Comparison of ENCODE assay signal across 21 cellular contexts in the genomic region with DNA sequence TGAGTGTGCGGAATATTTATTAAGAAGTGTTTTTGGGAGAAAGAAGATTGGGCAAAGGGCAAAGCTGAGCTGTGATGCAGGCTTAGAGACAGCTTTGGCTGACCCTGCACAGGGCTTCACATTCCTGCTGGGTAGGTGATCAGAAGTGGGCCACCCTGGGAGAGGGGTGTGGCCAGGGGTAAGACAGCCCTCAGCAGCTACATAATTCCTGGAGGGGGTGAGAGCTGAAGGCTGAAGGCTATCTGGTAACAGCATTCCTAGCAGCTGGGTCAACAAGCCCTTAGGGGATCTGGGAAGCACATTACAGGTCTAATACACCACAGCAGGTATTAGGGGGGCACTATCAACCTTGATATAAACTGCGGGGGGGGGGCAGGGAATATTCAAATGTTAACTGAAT. TPM values are rescaled to one million over a fixed set of nuclear protein-coding genes. Genes with fewer than 3 reads are reported as not detected.
DNase-seq lines count a peak whose midpoint lies in the region; ATAC-seq and TF ChIP-seq lines count a peak whose summit lies in the region.
"Had no signal": no experiment of that assay in that cellular context is flagged by ENCODE, and none has a peak within 500 bp of the region (broad histone marks: within the 10 kb centered on the region; RNA-seq: fewer than 3 reads in every experiment).

No MANE protein-coding gene starts in this region.

- H3K9me3 ChIP-seq in H9 (ENCODE audit: control insufficient read depth, low read depth, low read length): no peaks in the 10 kb centered on the region
- H3K9me3 ChIP-seq in NT2/D1 (ENCODE audit: insufficient read depth, low read length): peaks cover 13% of the 10 kb centered on the region
- peaks cover 8% of the 10 kb centered on the region for H3K9me3 ChIP-seq in endodermal cell (ENCODE audit: control insufficient read depth, low read length)
- H3K9me3 ChIP-seq in gastrocnemius medialis: no peaks in the 10 kb centered on the region
- H3K9me3 ChIP-seq: SK-N-SH had no signal

- H4K8ac ChIP-seq in H9 (replicated peaks; ENCODE audit: insufficient read length, low read depth, low read length): no peak overlapping the region
- H4K8ac ChIP-seq in mesendoderm (ENCODE audit: low read depth, low read length): no peak overlapping the region

- DNase-seq in H9 (peak; percentile 41), NT2/D1 (ENCODE audit: low read depth, low spot score) (peak; percentile 5), endodermal cell (peak; percentile 70), mesendoderm (peak; percentile 63), gastrocnemius medialis (no peak)
- DNase-seq: ACHN; CD8-positive, alpha-beta memory T cell; DMS53; H7; IMR-90; Karpas-422; MM.1S; NCI-H1092 treated with DMSO at 0.1 percent for 48 hours; NCI-H1694; NCI-H510A; Right ventricle myocardium superior; SK-N-SH had no signal

- H3K79me2 ChIP-seq in H9 (ENCODE audit: insufficient read depth, low read length): no peaks in the 10 kb centered on the region
- H3K79me2 ChIP-seq in mesendoderm (ENCODE audit: control insufficient read depth, insufficient read depth, low read length): no peaks in the 10 kb centered on the region

- no peak overlapping the region for H2BK12ac ChIP-seq in H9 (ENCODE audit: insufficient read length, low read depth, low read length)

- H2BK120ac ChIP-seq in H9 (ENCODE audit: low read depth, low read length, poor library complexity, severe bottlenecking) (no peak overlapping the region), mesendoderm (ENCODE audit: low read depth, low read length) (no peak overlapping the region)

- H3K9me3 Mint-ChIP-seq in H9 (peaks cover 4 to 10% of the 10 kb centered on the region in 2 experiments), endodermal cell (peaks cover 14% of the 10 kb centered on the region)

- H3K27me3 Mint-ChIP-seq in H9 (ENCODE audit: low read depth) (peaks cover 2% of the 10 kb centered on the region), endodermal cell (ENCODE audit: insufficient read depth) (no peaks in the 10 kb centered on the region)

- ATAC-seq in gastrocnemius medialis (no peak), HG03097 (IDR thresholded peaks at IDR 0.05; ENCODE audit: low FRiP score, unreplicated experiment) (no peak), GM18868 (IDR thresholded peaks at IDR 0.05; ENCODE audit: unreplicated experiment) (no peak)

- H3K27ac Mint-ChIP-seq in H9 (peak overlapping the region in 1 of 3 experiments; percentile 48; a peak in 1 of 7 replicates), endodermal cell (no peak overlapping the region)
- H3K27ac Mint-ChIP-seq: CD8-positive, alpha-beta memory T cell had no signal

- H4K5ac ChIP-seq in H9 (ENCODE audit: insufficient read length, low read depth, low read length) (no peak overlapping the region), mesendoderm (ENCODE audit: low read length) (no peak overlapping the region)

- intact Hi-C loops in gastrocnemius medialis (cut with DNase I; ENCODE audit: low total_unique reads): no loop called here

- no peak overlapping the region for H3T11ph ChIP-seq in H9 (ENCODE audit: low read length)

- no peaks in the 10 kb centered on the region for H3K79me1 ChIP-seq in H9 (ENCODE audit: insufficient read depth, low read depth, low read length, poor library complexity, severe bottlenecking)
- no peaks in the 10 kb centered on the region for H3K79me1 ChIP-seq in mesendoderm (ENCODE audit: low read length)

- H3K18ac ChIP-seq in H9 (ENCODE audit: insufficient read length, low read depth, low read length) (no peak overlapping the region), mesendoderm (ENCODE audit: low read length) (no peak overlapping the region)

- TF ChIP-seq CTCF in H9 (conservative IDR thresholded peaks at IDR 0.05) (no peak), endodermal cell (conservative IDR thresholded peaks at IDR 0.05) (no peak), gastrocnemius medialis (IDR thresholded peaks at IDR 0.05 in 4 of 5, conservative IDR thresholded peaks at IDR 0.05 in 1 of 5) (no peak)

- peaks cover 0 to 5% (median 0%) of the 10 kb centered on the region in 3 experiments; a peak in 4 of 7 replicates for H3K36me3 Mint-ChIP-seq in H9 (ENCODE audit: insufficient read depth in 1 of 3, low read depth in 3 of 3)
- H3K36me3 Mint-ChIP-seq in endodermal cell (ENCODE audit: low read depth): no peaks in the 10 kb centered on the region
- H3K36me3 Mint-ChIP-seq: CD8-positive, alpha-beta memory T cell had no signal

- H3K56ac ChIP-seq in H9 (ENCODE audit: insufficient read length, low read depth, low read length): no peak overlapping the region
- H3K56ac ChIP-seq in mesendoderm (ENCODE audit: low read length): no peak overlapping the region

- in situ Hi-C loops in gastrocnemius medialis (cut with MboI; ENCODE audit: low sequenced_read_pairs in 4 of 4): no loop called here

- H3K36me3 ChIP-seq in NT2/D1 (ENCODE audit: insufficient read depth, insufficient read length, low read length) (no peaks in the 10 kb centered on the region), endodermal cell (ENCODE audit: control insufficient read depth, insufficient read depth, low read length) (no peaks in the 10 kb centered on the region), mesendoderm (ENCODE audit: control insufficient read depth, insufficient read depth, low read length) (no peaks in the 10 kb centered on the region), gastrocnemius medialis (no peaks in the 10 kb centered on the region)

- H3K27ac ChIP-seq in H9 (ENCODE audit: insufficient read length, low read depth, low read length): no peak overlapping the region
- no peak overlapping the region for H3K27ac ChIP-seq in endodermal cell (ENCODE audit: low read depth, low read length)
- no peak overlapping the region for H3K27ac ChIP-seq in mesendoderm (ENCODE audit: low read depth, low read length)
- no peak overlapping the region for H3K27ac ChIP-seq in gastrocnemius medialis
- H3K27ac ChIP-seq: HL-60 had no signal

- H3K4me1 Mint-ChIP-seq in H9: no peaks in the 10 kb centered on the region
- H3K4me1 Mint-ChIP-seq in endodermal cell: no peaks in the 10 kb centered on the region
- H3K4me1 Mint-ChIP-seq: CD8-positive, alpha-beta memory T cell had no signal

- H3K14ac ChIP-seq in H9 (ENCODE audit: insufficient read depth, low read length): no peak overlapping the region

- H3K4me2 ChIP-seq in H9 (ENCODE audit: insufficient read depth, insufficient read length, low read length): no peak overlapping the region
- H3K4me2 ChIP-seq in mesendoderm (ENCODE audit: low read length): no peak overlapping the region
- H3K4me2 ChIP-seq: SK-N-SH had no signal

- no peak for TF ChIP-seq POLR2A in gastrocnemius medialis (IDR thresholded peaks at IDR 0.05)

- H2AK5ac ChIP-seq in H9 (ENCODE audit: insufficient read length, low read length): no peak overlapping the region
- no peak overlapping the region for H2AK5ac ChIP-seq in mesendoderm (ENCODE audit: low read length)

- no peak overlapping the region for H3K4ac ChIP-seq in H9 (ENCODE audit: low read depth, low read length)
- H3K4ac ChIP-seq in mesendoderm (ENCODE audit: low read depth, low read length): no peak overlapping the region

- no peak overlapping the region for H3K4me3 ChIP-seq in NT2/D1 (ENCODE audit: insufficient read length, low read depth)
- no peak overlapping the region for H3K4me3 ChIP-seq in endodermal cell (ENCODE audit: low read length)
- no peak overlapping the region for H3K4me3 ChIP-seq in mesendoderm (ENCODE audit: low read length)
- no peak overlapping the region for H3K4me3 ChIP-seq in gastrocnemius medialis

- H2BK15ac ChIP-seq in H9 (ENCODE audit: low read depth, low read length): no peak overlapping the region
- no peak overlapping the region for H2BK15ac ChIP-seq in mesendoderm (replicated peaks; ENCODE audit: low read depth)

- H3K27me3 ChIP-seq in H9 (ENCODE audit: insufficient read depth, low read length) (no peaks in the 10 kb centered on the region), NT2/D1 (ENCODE audit: insufficient read depth, insufficient read length) (no peaks in the 10 kb centered on the region), endodermal cell (ENCODE audit: control insufficient read depth, insufficient read depth, low read length, poor library complexity, severe bottlenecking) (no peaks in the 10 kb centered on the region), mesendoderm (ENCODE audit: insufficient read depth, low read length, poor library complexity) (no peaks in the 10 kb centered on the region), gastrocnemius medialis (no peaks in the 10 kb centered on the region)

- H3K4me3 Mint-ChIP-seq in H9: no peak overlapping the region
- H3K4me3 Mint-ChIP-seq in endodermal cell: no peak overlapping the region
- H3K4me3 Mint-ChIP-seq: CD8-positive, alpha-beta memory T cell had no signal

- no peak overlapping the region for H3K9ac ChIP-seq in H9 (ENCODE audit: extremely low read depth, insufficient read length, low read length)
- H3K9ac ChIP-seq in NT2/D1 (ENCODE audit: insufficient read length, low read depth): no peak overlapping the region
- no peak overlapping the region for H3K9ac ChIP-seq in endodermal cell (ENCODE audit: extremely low read depth, low read length, poor library complexity, severe bottlenecking)
- H3K9ac ChIP-seq in mesendoderm (ENCODE audit: low read length): no peak overlapping the region
- H3K9ac ChIP-seq: SK-N-SH had no signal

- H2BK20ac ChIP-seq in H9 (ENCODE audit: low read depth, low read length, poor library complexity, severe bottlenecking): no peak overlapping the region

- WGBS in H9 (ENCODE audit: extremely low coverage, insufficient read length, low lambda C conversion rate): 100% methylated on average over 1 of the region's 2 CpGs
- 88 to 100% methylated on average over 1 to 2 of the region's 2 CpGs for WGBS in endodermal cell (ENCODE audit: insufficient coverage in 1 of 2, insufficient read length in 1 of 2), 2 experiments
- WGBS in mesendoderm (ENCODE audit: extremely low coverage, insufficient coverage, low lambda C conversion rate): 100% methylated on average over 1 of the region's 2 CpGs

- no peak overlapping the region for H2AFZ ChIP-seq in H9 (ENCODE audit: low read length)

- H3K23me2 ChIP-seq in H9 (ENCODE audit: insufficient read length, low read depth, low read length, poor library complexity, severe bottlenecking): no peaks in the 10 kb centered on the region

- H3K23ac ChIP-seq in H9 (ENCODE audit: insufficient read length, low read depth, low read length) (no peak overlapping the region), mesendoderm (ENCODE audit: low read length) (no peak overlapping the region)

- H3K4me1 ChIP-seq in H9 (ENCODE audit: insufficient read depth, low read length) (no peaks in the 10 kb centered on the region; the same call in 1 of the 2 replicates), NT2/D1 (ENCODE audit: insufficient read depth, insufficient read length) (no peaks in the 10 kb centered on the region), endodermal cell (ENCODE audit: control insufficient read depth, insufficient read depth, low read length) (no peaks in the 10 kb centered on the region), mesendoderm (ENCODE audit: control insufficient read depth, low read depth, low read length) (no peaks in the 10 kb centered on the region), gastrocnemius medialis (no peaks in the 10 kb centered on the region)

- no peaks in the 10 kb centered on the region for H4K20me1 ChIP-seq in H9 (ENCODE audit: control insufficient read depth, insufficient read depth, insufficient read length)

- no peak overlapping the region for H2BK5ac ChIP-seq in H9 (ENCODE audit: insufficient read length, low read length)
- H2BK5ac ChIP-seq in mesendoderm (ENCODE audit: low read length): no peak overlapping the region

- no peak overlapping the region for H4K91ac ChIP-seq in H9 (ENCODE audit: insufficient read length, low read depth, low read length)

RNA-seq across cellular contexts. Expression of gene OOSP1, which starts 5.8 kb away (rescaled TPM):
- not detected in 2 replicates for total RNA-seq in H9 (2021)
- not detected for total RNA-seq in endodermal cell
- not detected for polyA plus RNA-seq in endodermal cell (2013, experiment 1 of 2)
- polyA plus RNA-seq in endodermal cell (2013, experiment 2 of 2): not detected
- polyA plus RNA-seq in mesendoderm (2013, experiment 1 of 2): 0.08 TPM
- polyA plus RNA-seq in mesendoderm (2013, experiment 2 of 2): 0.06 TPM
- total RNA-seq in gastrocnemius medialis: not detected
- total RNA-seq: G401, H7, IMR-90, Right ventricle myocardium superior had no signal
- polyA plus RNA-seq: CD8-positive, alpha-beta memory T cell; IMR-90; SK-N-SH had no signal

RNA-seq across cellular contexts. Expression of gene OOSP4A, which starts 19.8 kb away (rescaled TPM):
- total RNA-seq in H9 (2021) (not detected in 2 replicates), endodermal cell (not detected), gastrocnemius medialis (not detected)
- polyA plus RNA-seq in endodermal cell (2013, experiment 1 of 2): not detected
- not detected for polyA plus RNA-seq in endodermal cell (2013, experiment 2 of 2)
- not detected for polyA plus RNA-seq in mesendoderm (2013, experiment 1 of 2)
- polyA plus RNA-seq in mesendoderm (2013, experiment 2 of 2): not detected
- total RNA-seq: CD8-positive, alpha-beta memory T cell; G401; H7; IMR-90; Right ventricle myocardium superior had no signal
- polyA plus RNA-seq: CD8-positive, alpha-beta memory T cell; IMR-90; SK-N-SH had no signal

Comparison
In these comparisons a context has a peak if more than half of its experiments do, and no peak if none do; other contexts are left out.
1. DNase-seq: peak in H9 (single experiment), NT2/D1 (single experiment), endodermal cell (single experiment) and mesendoderm (single experiment); none in gastrocnemius medialis (0 of 2).